Comparison of ENCODE assay signal across 28 cellular contexts in the genomic region with DNA sequence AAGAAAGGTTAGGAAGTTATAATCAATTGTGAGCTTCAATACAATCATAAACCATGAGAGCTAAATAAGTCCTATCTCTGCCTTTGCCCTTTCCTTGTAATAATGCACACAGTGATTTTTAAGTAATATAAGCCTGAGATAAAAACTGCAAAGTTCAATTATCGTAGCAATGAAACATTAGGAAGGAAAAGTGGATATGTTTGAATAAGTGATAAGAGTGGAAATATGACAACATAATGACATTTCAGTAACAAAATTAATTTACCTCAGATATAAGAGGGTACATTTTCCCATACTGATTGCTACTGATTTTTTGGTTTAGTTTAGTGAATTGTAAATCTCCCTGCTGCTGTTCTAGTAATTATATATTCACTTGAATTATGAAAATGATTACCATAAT.
"Had no signal": no experiment of that assay in that cellular context is flagged by ENCODE, and none has a peak within 500 bp of the region (broad histone marks: within the 10 kb centered on the region; RNA-seq: fewer than 3 reads in every experiment).

No MANE protein-coding gene starts in this region.

- H3K27ac ChIP-seq: stomach, suprapubic skin, testis, thoracic aorta, thyroid gland, tibial artery, tibial nerve, transverse colon, upper lobe of left lung, upper lobe of right lung, uterus, vagina had no signal

- H3K4me1 ChIP-seq: stomach, suprapubic skin, testis, thyroid gland, tibial artery, tibial nerve, transverse colon, upper lobe of left lung, upper lobe of right lung, uterus, vagina had no signal

- H3K27me3 Mint-ChIP-seq: stimulated activated naive B cell treated with anti-CD40 and anti-IgM and Interleukin-4, amounts not matched to agents 10 μg/mL and 1 μg/mL and 100 μg/mL, for 72 hours; stimulated activated naive CD8-positive, alpha-beta T cell treated with anti-CD3 and anti-CD28 coated beads, Interleukin-15, Interleukin-2, amounts not matched to agents 100 ng/mL and 50 ng/mL, for 24 hours; type B pancreatic cell had no signal

- H3K4me3 ChIP-seq: stomach, suprapubic skin, testis, thoracic aorta, thyroid gland, tibial artery, tibial nerve, transverse colon, upper lobe of left lung, upper lobe of right lung, uterus, vagina had no signal

- DNase-seq: stimulated activated CD4-positive, alpha-beta T cell treated with anti-CD3 and anti-CD28 coated beads, Interleukin-2, amount 100 ng/mL, for 48 hours; stimulated activated CD4-positive, alpha-beta T cell treated with anti-CD3 and anti-CD28 coated beads, Interleukin-4, amount 100 ng/mL, for 1 hour; stimulated activated CD4-positive, alpha-beta T cell treated with anti-CD3 and anti-CD28 coated beads, Interleukin-4, amount 100 ng/mL, for 24 hours; stimulated activated CD4-positive, alpha-beta T cell treated with anti-CD3 and anti-CD28 coated beads, Interleukin-4, amount 100 ng/mL, for 4 hours; stimulated activated CD8-positive, alpha-beta memory T cell treated with anti-CD3 and anti-CD28 coated beads, Interleukin-4, amount 100 ng/mL, for 48 hours; stimulated activated naive B cell treated with anti-CD40 and anti-IgM and Interleukin-4, amounts not matched to agents 10 μg/mL and 1 μg/mL and 100 μg/mL, for 72 hours; stimulated activated naive CD4-positive, alpha-beta T cell; stimulated activated naive CD4-positive, alpha-beta T cell treated with Interleukin-2 at 50 U/mL for 16 hours; stimulated activated naive CD8-positive, alpha-beta T cell treated with anti-CD3 and anti-CD28 coated beads, Interleukin-15, amount 100 ng/mL, for 72 hours; stimulated activated naive CD8-positive, alpha-beta T cell treated with anti-CD3 and anti-CD28 coated beads, Interleukin-15, Interleukin-2, amounts not matched to agents 100 U/mL and 50 U/mL, for 24 hours; stomach; substantia nigra; testis; thyroid gland; tibial artery; transverse colon; trophoblast cell; upper lobe of left lung; upper lobe of right lung; uterus had no signal

- ATAC-seq: stimulated activated effector memory CD8-positive, alpha-beta T cell treated with anti-CD3 and anti-CD28 coated beads, Interleukin-12 subunit alpha, Interleukin-12 subunit beta, amount 100 ng/mL, for 72 hours; stimulated activated memory B cell treated with anti-CD40 and anti-IgM and Interleukin-4, amounts not matched to agents 10 μg/mL and 1 μg/mL and 100 μg/mL, for 72 hours; stimulated activated naive B cell treated with anti-CD40 and anti-IgM and Interleukin-4, amounts not matched to agents 10 μg/mL and 1 μg/mL and 100 μg/mL, for 72 hours; stimulated activated naive CD8-positive, alpha-beta T cell treated with anti-CD3 and anti-CD28 coated beads, Interleukin-15, amount 100 ng/mL, for 72 hours; stimulated activated naive CD8-positive, alpha-beta T cell treated with anti-CD3 and anti-CD28 coated beads, Interleukin-15, Interleukin-2, amounts not matched to agents 100 U/mL and 50 U/mL, for 24 hours; upper lobe of right lung had no signal

- H3K27me3 ChIP-seq: stomach, suprapubic skin, testis, thyroid gland, tibial artery, tibial nerve, transverse colon, upper lobe of left lung, upper lobe of right lung, uterus, vagina had no signal

- H3K9me3 Mint-ChIP-seq: stimulated activated effector memory CD8-positive, alpha-beta T cell treated with anti-CD3 and anti-CD28 coated beads, Interleukin-12 subunit alpha, Interleukin-12 subunit beta, amount 100 ng/mL, for 72 hours; stimulated activated memory B cell treated with anti-CD40 and anti-IgM and Interleukin-4, amounts not matched to agents 10 μg/mL and 1 μg/mL and 100 μg/mL, for 72 hours; stimulated activated naive B cell treated with anti-CD40 and anti-IgM and Interleukin-4, amounts not matched to agents 10 μg/mL and 1 μg/mL and 100 μg/mL, for 72 hours; stimulated activated naive CD8-positive, alpha-beta T cell treated with anti-CD3 and anti-CD28 coated beads, Interleukin-15, amount 100 ng/mL, for 72 hours; stimulated activated naive CD8-positive, alpha-beta T cell treated with anti-CD3 and anti-CD28 coated beads, Interleukin-15, Interleukin-2, amounts not matched to agents 100 ng/mL and 50 ng/mL, for 24 hours; type B pancreatic cell had no signal

- H3K4me1 Mint-ChIP-seq: stimulated activated effector memory CD8-positive, alpha-beta T cell treated with anti-CD3 and anti-CD28 coated beads, Interleukin-12 subunit alpha, Interleukin-12 subunit beta, amount 100 ng/mL, for 72 hours; stimulated activated memory B cell treated with anti-CD40 and anti-IgM and Interleukin-4, amounts not matched to agents 10 μg/mL and 1 μg/mL and 100 μg/mL, for 72 hours; stimulated activated naive B cell treated with anti-CD40 and anti-IgM and Interleukin-4, amounts not matched to agents 10 μg/mL and 1 μg/mL and 100 μg/mL, for 72 hours; stimulated activated naive CD8-positive, alpha-beta T cell treated with anti-CD3 and anti-CD28 coated beads, Interleukin-15, amount 100 ng/mL, for 72 hours had no signal

- H3K9me3 ChIP-seq: stomach, suprapubic skin, testis, thoracic aorta, thyroid gland, tibial artery, tibial nerve, transverse colon, upper lobe of left lung, upper lobe of right lung, uterus, vagina had no signal

- H3K4me3 Mint-ChIP-seq: stimulated activated effector memory CD8-positive, alpha-beta T cell treated with anti-CD3 and anti-CD28 coated beads, Interleukin-12 subunit alpha, Interleukin-12 subunit beta, amount 100 ng/mL, for 72 hours; stimulated activated memory B cell treated with anti-CD40 and anti-IgM and Interleukin-4, amounts not matched to agents 10 μg/mL and 1 μg/mL and 100 μg/mL, for 72 hours; stimulated activated naive B cell treated with anti-CD40 and anti-IgM and Interleukin-4, amounts not matched to agents 10 μg/mL and 1 μg/mL and 100 μg/mL, for 72 hours; stimulated activated naive CD8-positive, alpha-beta T cell treated with anti-CD3 and anti-CD28 coated beads, Interleukin-15, amount 100 ng/mL, for 72 hours; stimulated activated naive CD8-positive, alpha-beta T cell treated with anti-CD3 and anti-CD28 coated beads, Interleukin-15, Interleukin-2, amounts not matched to agents 100 ng/mL and 50 ng/mL, for 24 hours; type B pancreatic cell had no signal

- H3K36me3 ChIP-seq: stomach, suprapubic skin, thoracic aorta, thyroid gland, tibial artery, tibial nerve, transverse colon, upper lobe of left lung, upper lobe of right lung, uterus, vagina had no signal

- H3K27ac Mint-ChIP-seq: stimulated activated effector memory CD8-positive, alpha-beta T cell treated with anti-CD3 and anti-CD28 coated beads, Interleukin-12 subunit alpha, Interleukin-12 subunit beta, amount 100 ng/mL, for 72 hours; stimulated activated memory B cell treated with anti-CD40 and anti-IgM and Interleukin-4, amounts not matched to agents 10 μg/mL and 1 μg/mL and 100 μg/mL, for 72 hours; stimulated activated naive B cell treated with anti-CD40 and anti-IgM and Interleukin-4, amounts not matched to agents 10 μg/mL and 1 μg/mL and 100 μg/mL, for 72 hours; stimulated activated naive CD8-positive, alpha-beta T cell treated with anti-CD3 and anti-CD28 coated beads, Interleukin-15, amount 100 ng/mL, for 72 hours; type B pancreatic cell had no signal

- H3K36me3 Mint-ChIP-seq: stimulated activated effector memory CD8-positive, alpha-beta T cell treated with anti-CD3 and anti-CD28 coated beads, Interleukin-12 subunit alpha, Interleukin-12 subunit beta, amount 100 ng/mL, for 72 hours; stimulated activated memory B cell treated with anti-CD40 and anti-IgM and Interleukin-4, amounts not matched to agents 10 μg/mL and 1 μg/mL and 100 μg/mL, for 72 hours; stimulated activated naive B cell treated with anti-CD40 and anti-IgM and Interleukin-4, amounts not matched to agents 10 μg/mL and 1 μg/mL and 100 μg/mL, for 72 hours; type B pancreatic cell had no signal
